23 cellular contexts compared by ENCODE assay signal in the genomic region with DNA sequence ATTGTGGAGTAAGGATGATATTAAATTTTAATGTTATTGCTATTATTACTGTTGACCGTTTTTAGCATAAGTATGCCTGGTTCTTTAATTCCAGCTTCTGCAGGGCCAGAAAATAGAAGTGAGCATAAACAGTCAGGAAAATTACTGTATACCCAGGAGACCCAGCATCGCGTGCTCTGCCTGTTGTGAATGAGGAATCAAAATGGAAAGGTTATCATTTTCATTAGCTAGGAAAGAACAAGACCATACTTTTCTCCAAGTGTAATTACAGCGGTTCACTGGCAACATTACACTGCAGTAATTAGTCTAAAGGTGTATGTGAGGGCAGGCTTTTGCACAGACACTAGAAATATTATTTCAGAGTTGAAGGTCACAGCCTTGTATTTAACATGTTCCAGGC.
DNase-seq lines count a peak whose midpoint lies in the region; ATAC-seq, FAIRE-seq and TF ChIP-seq lines count a peak whose summit lies in the region.
"Had no signal": no experiment of that assay in that cellular context is flagged by ENCODE, and none has a peak within 500 bp of the region (broad histone marks: within the 10 kb centered on the region; RNA-seq: fewer than 3 reads in every experiment).

No MANE protein-coding gene starts in this region.

- H3K27me3 Mint-ChIP-seq in osteocyte (ENCODE audit: unreplicated experiment): no peaks in the 10 kb centered on the region
- H3K27me3 Mint-ChIP-seq: activated naive CD4-positive, alpha-beta T cell treated with anti-CD3 and anti-CD28 coated beads, Interleukin-2, amount 10 ng/mL, durations not matched to agents 7 days and 5 days; effector memory CD8-positive, alpha-beta T cell; naive B cell had no signal

- H3K36me3 Mint-ChIP-seq in osteocyte (ENCODE audit: unreplicated experiment): peaks cover 2% of the 10 kb centered on the region
- H3K36me3 Mint-ChIP-seq: activated naive CD4-positive, alpha-beta T cell treated with anti-CD3 and anti-CD28 coated beads, Interleukin-2, amount 10 ng/mL, durations not matched to agents 7 days and 5 days had no signal

- no peaks in the 10 kb centered on the region for H3K9me3 Mint-ChIP-seq in osteocyte (ENCODE audit: unreplicated experiment)
- H3K9me3 Mint-ChIP-seq: effector memory CD8-positive, alpha-beta T cell had no signal

- ATAC-seq in GM21717 (IDR thresholded peaks at IDR 0.05; ENCODE audit: unreplicated experiment): no peak
- no peak for ATAC-seq in GM19351 (IDR thresholded peaks at IDR 0.05; ENCODE audit: unreplicated experiment)
- ATAC-seq: effector memory CD8-positive, alpha-beta T cell had no signal

- peak overlapping the region; percentile 94 for H3K27ac ChIP-seq in SK-N-MC
- H3K27ac ChIP-seq: GM23248, RWPE1 had no signal

- no peak for TF ChIP-seq POLR2A in GM12892 (IDR thresholded peaks at IDR 0.05; ENCODE audit: low read depth, low read length)

- TF ChIP-seq CTCF in osteocyte (IDR thresholded peaks at IDR 0.05): no peak

- H3K4me1 Mint-ChIP-seq in osteocyte (ENCODE audit: unreplicated experiment): peaks cover 52% of the 10 kb centered on the region

- H3K36me3 ChIP-seq in SK-N-MC (ENCODE audit: insufficient read depth, low read length) (no peaks in the 10 kb centered on the region), H7 (replicated peaks; ENCODE audit: control insufficient read depth, insufficient read depth, low read length) (no peaks in the 10 kb centered on the region)
- H3K36me3 ChIP-seq: ascending aorta had no signal

- no peak overlapping the region for H3K4me3 Mint-ChIP-seq in osteocyte (ENCODE audit: unreplicated experiment)
- H3K4me3 Mint-ChIP-seq: activated naive CD4-positive, alpha-beta T cell treated with anti-CD3 and anti-CD28 coated beads, Interleukin-2, amount 10 ng/mL, durations not matched to agents 7 days and 5 days; effector memory CD8-positive, alpha-beta T cell had no signal

- no peak for DNase-seq in GM12892 (ENCODE audit: insufficient read length)
- peak; percentile 86 for DNase-seq in NCI-H2081 treated with DMSO at 0.1 percent for 48 hours (lab: John Stamatoyannopoulos, UW)
- no peak for DNase-seq in SK-N-MC (ENCODE audit: low read depth, low spot score)
- DNase-seq in osteocyte (ENCODE audit: extremely low spot score, unreplicated experiment): no peak
- DNase-seq in H7: no peak
- DNase-seq: activated CD4-positive, alpha-beta T cell treated with anti-CD3 and anti-CD28 coated beads, Interleukin-2, amount 50 U/mL, for 48 hours; activated naive CD4-positive, alpha-beta T cell treated with anti-CD3 and anti-CD28 coated beads, Interleukin-2, amount 10 ng/mL, durations not matched to agents 7 days and 5 days; activated T-cell treated with anti-CD3 and anti-CD28 coated beads, Interleukin-2, amount 50 U/mL, for 1 hour; cerebellar nuclear complex; effector memory CD8-positive, alpha-beta T cell; GM23248; hypothalamus; kidney; mammary epithelial cell; naive B cell; NCI-H226; SW 1271 had no signal

- H3K9ac ChIP-seq in SK-N-MC (ENCODE audit: insufficient read length): no peak overlapping the region
- H3K9ac ChIP-seq: GM23248 had no signal

- peak; percentile 14 for FAIRE-seq in GM12892 (lab: Jason Lieb, UNC)
- FAIRE-seq: G401.6, kidney, urothelium cell line had no signal

- H3K4me3 ChIP-seq in SK-N-MC: peak overlapping the region; percentile 56; the same call in 1 of the 2 replicates
- H3K4me3 ChIP-seq in H7 (ENCODE audit: insufficient read depth, low read depth, low read length): no peak overlapping the region
- H3K4me3 ChIP-seq: ascending aorta, GM23248 had no signal

- H3K27me3 ChIP-seq in H7 (ENCODE audit: control insufficient read depth, insufficient read depth, low read length): no peaks in the 10 kb centered on the region
- H3K27me3 ChIP-seq: ascending aorta had no signal

- H3K27ac Mint-ChIP-seq in osteocyte (ENCODE audit: unreplicated experiment): peak overlapping the region; percentile 67
- H3K27ac Mint-ChIP-seq: activated naive CD4-positive, alpha-beta T cell treated with anti-CD3 and anti-CD28 coated beads, Interleukin-2, amount 10 ng/mL, durations not matched to agents 7 days and 5 days; effector memory CD8-positive, alpha-beta T cell had no signal

- no peaks in the 10 kb centered on the region for H3K9me3 ChIP-seq in SK-N-MC (ENCODE audit: low read depth, low read length)
- H3K9me3 ChIP-seq: ascending aorta had no signal
